20 cellular contexts compared by ENCODE assay signal in the genomic region with DNA sequence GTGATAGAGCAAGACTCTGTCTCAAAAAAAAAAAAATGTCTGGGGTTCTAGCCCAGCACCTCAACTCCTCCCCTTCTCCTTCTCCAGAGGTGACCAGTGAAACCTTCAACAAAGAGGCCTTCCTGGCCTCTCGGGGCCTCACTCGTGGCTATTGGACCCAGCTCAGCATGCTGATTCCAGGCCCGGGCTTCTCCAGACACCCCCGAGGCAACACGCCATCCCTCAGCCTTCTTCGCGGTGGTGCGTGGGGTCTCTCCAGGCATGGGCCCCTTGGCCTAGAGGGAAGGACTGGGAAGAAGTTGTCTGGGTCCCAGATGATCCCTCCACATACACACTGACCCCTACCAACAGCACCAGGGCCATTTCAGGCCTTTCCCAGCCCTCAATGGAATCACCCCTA. TPM values are rescaled to one million over a fixed set of nuclear protein-coding genes. Genes with fewer than 3 reads are reported as not detected.
DNase-seq lines count a peak whose midpoint lies in the region; ATAC-seq and TF ChIP-seq lines count a peak whose summit lies in the region.
"Had no signal": no experiment of that assay in that cellular context is flagged by ENCODE, and none has a peak within 500 bp of the region (broad histone marks: within the 10 kb centered on the region; RNA-seq: fewer than 3 reads in every experiment).

No MANE protein-coding gene starts in this region.

- H3K4me3 Mint-ChIP-seq in T-cell = no peak overlapping the region
- H3K4me3 Mint-ChIP-seq: CD4-positive, alpha-beta memory T cell had no signal

- H3K27ac ChIP-seq in BLaER1 = no peak overlapping the region
- no peak overlapping the region for H3K27ac ChIP-seq in lower lobe of right lung
- H3K27ac ChIP-seq: A549 had no signal

- CTCF ChIA-PET in T-cell (lab: Charles Lee) = no interaction called here

- H3K9me3 ChIP-seq in BLaER1 = no peaks in the 10 kb centered on the region
- H3K9me3 ChIP-seq in lower lobe of right lung = no peaks in the 10 kb centered on the region
- H3K9me3 ChIP-seq: A549 had no signal

- H3K4me2 ChIP-seq in BLaER1 = peak overlapping the region; percentile 68
- H3K4me2 ChIP-seq: A549 had no signal

- POLR2A ChIA-PET in T-cell (lab: Charles Lee) = no interaction called here

- no peak overlapping the region for H3K4me3 ChIP-seq in BLaER1
- H3K4me3 ChIP-seq in H7 (ENCODE audit: insufficient read depth, low read depth, low read length) = no peak overlapping the region
- no peak overlapping the region for H3K4me3 ChIP-seq in lower lobe of right lung
- H3K4me3 ChIP-seq: A549 had no signal

- peaks cover 25% of the 10 kb centered on the region for H4K20me1 ChIP-seq in BLaER1

- DNase-seq in H7 (peak; percentile 22), lower lobe of right lung (peak; percentile 21), T-cell (no peak), NCI-H1436 (lab: John Stamatoyannopoulos, UW) (no peak)
- DNase-seq: 8988T; ACHN; AML-193; Calu3; CD4-positive, alpha-beta memory T cell; COR-L47; DMS53; DMS79 treated with DMSO at 0.1 percent for 48 hours; GF-D8; GOT3; HCEC 1CT had no signal

- H3K36me3 Mint-ChIP-seq in T-cell = no peaks in the 10 kb centered on the region
- H3K36me3 Mint-ChIP-seq: CD4-positive, alpha-beta memory T cell had no signal

- H3K4me1 ChIP-seq in BLaER1 = peaks cover 74% of the 10 kb centered on the region
- peaks cover 11% of the 10 kb centered on the region for H3K4me1 ChIP-seq in lower lobe of right lung

- peaks cover 4 to 19% of the 10 kb centered on the region in 2 donors for H3K27me3 Mint-ChIP-seq in T-cell

- H3K9me3 Mint-ChIP-seq in T-cell = no peaks in the 10 kb centered on the region
- H3K9me3 Mint-ChIP-seq: CD4-positive, alpha-beta memory T cell had no signal

- no peak for TF ChIP-seq CTCF in lower lobe of right lung (IDR thresholded peaks at IDR 0.05)

- H3K27me3 ChIP-seq in BLaER1 (peaks cover 47% of the 10 kb centered on the region), H7 (ENCODE audit: control insufficient read depth, insufficient read depth, low read length) (peaks cover 53% of the 10 kb centered on the region), lower lobe of right lung (ENCODE audit: low read depth) (peaks cover 7% of the 10 kb centered on the region)

- peaks cover 21 to 29% (median 28%) of the 10 kb centered on the region in 3 donors for H3K4me1 Mint-ChIP-seq in T-cell

- ATAC-seq in lower lobe of right lung (no peak), T-cell (replicated peaks in 1 of 4) (no peak), GM19455 (IDR thresholded peaks at IDR 0.05; ENCODE audit: unreplicated experiment) (no peak)
- ATAC-seq: A549 had no signal

- H3K27ac Mint-ChIP-seq in T-cell = no peak overlapping the region

- H3K36me3 ChIP-seq in BLaER1 (no peaks in the 10 kb centered on the region), H7 (replicated peaks; ENCODE audit: control insufficient read depth, insufficient read depth, low read length) (no peaks in the 10 kb centered on the region), lower lobe of right lung (no peaks in the 10 kb centered on the region)

- intact Hi-C loops in lower lobe of right lung (cut with DNase I) = no loop called here

- H3K9ac ChIP-seq in BLaER1 = no peak overlapping the region

RNA-seq across cellular contexts. Expression of a gene that starts 3.5 kb away (rescaled TPM):
- total RNA-seq in H7 (2014; rRNA removed; shearing (Covaris generic)) = 0.42 and 2.0 TPM in 2 replicates
- total RNA-seq in lower lobe of right lung (249 TPM), T-cell (10 to 100 TPM in 1 of 5 donors, 1 to 10 TPM in 4; 2.5 to 11.2 (median 3.1) TPM)
- total RNA-seq: G401 had no signal

RNA-seq across cellular contexts. Expression of a gene that starts 3.6 kb away (rescaled TPM):
- total RNA-seq in H7 (2014; rRNA removed; shearing (Covaris generic)) = 0.17 TPM in 1 of 2 replicates, not detected in the other
- 13.3 TPM for total RNA-seq in lower lobe of right lung
- total RNA-seq in T-cell = 1 to 10 TPM in 1 of 5 donors, under 1 TPM in 4; 0.29 to 1.4 (median 0.44) TPM
- total RNA-seq: Daoy, G401 had no signal

RNA-seq across cellular contexts. Expression of a gene that starts 12.0 kb away (rescaled TPM):
- 24.8 and 27.9 TPM in 2 replicates for total RNA-seq in H7 (2014; rRNA removed; shearing (Covaris generic))
- total RNA-seq in lower lobe of right lung (22.9 TPM), T-cell (10 to 100 TPM in 4 of 5 donors, 1 to 10 TPM in 1; 9.0 to 33.1 (median 28.6) TPM)

RNA-seq across cellular contexts. Expression of a gene that starts 28.5 kb away (rescaled TPM):
- total RNA-seq in H7 (2014; rRNA removed; shearing (Covaris generic)) = not detected in 2 replicates
- total RNA-seq in lower lobe of right lung = not detected
- not detected for total RNA-seq in T-cell
- total RNA-seq: CD4-positive, alpha-beta memory T cell; Daoy; G401 had no signal

RNA-seq across cellular contexts. Expression of a gene that starts 32.8 kb away (rescaled TPM):
- 28.5 and 40.2 TPM in 2 replicates for total RNA-seq in H7 (2014; rRNA removed; shearing (Covaris generic))
- total RNA-seq in lower lobe of right lung (201 TPM), T-cell (100 to 1,000 TPM; 247 to 374 (median 325) TPM)

Comparison
In these comparisons a context has a peak if more than half of its experiments do, and no peak if none do; other contexts are left out.
1. DNase-seq: peak in H7 (single experiment) and lower lobe of right lung (single experiment); none in T-cell (0 of 34) and NCI-H1436 (single experiment).
2. RNA of a gene that starts 3.5 kb away (total RNA-seq): 249 TPM in lower lobe of right lung (single experiment); 2.5 to 11.2 TPM in T-cell and 0.42 to 2.0 TPM in H7; every median in the first group is over 10 times any median in the second.